Comparison of ENCODE assay signal across 8 cellular contexts in the genomic region with DNA sequence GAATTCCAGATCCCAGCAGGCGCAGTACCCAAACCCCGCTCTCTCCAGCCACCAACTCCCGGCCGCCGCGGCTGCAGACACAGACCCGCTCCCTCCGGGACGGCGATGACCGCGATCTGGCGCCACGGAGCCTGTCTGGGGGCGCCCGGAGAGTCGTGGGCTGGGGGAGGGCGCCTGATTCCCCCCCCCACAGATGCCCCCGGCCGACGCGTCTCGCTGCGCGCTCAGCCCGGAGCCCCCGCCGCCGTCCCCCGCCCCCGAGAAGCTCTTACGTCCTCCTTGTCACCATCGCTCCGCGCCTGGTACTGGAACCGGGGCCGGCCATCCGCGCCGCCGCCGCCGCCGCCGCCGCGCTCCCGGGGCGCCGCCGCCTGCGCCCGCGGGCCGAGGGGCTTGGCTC.
DNase-seq lines count a peak whose midpoint lies in the region; ATAC-seq and TF ChIP-seq lines count a peak whose summit lies in the region.
"Not testable (repeated sequence)": the region's sequence is repeated elsewhere in the genome, so short reads cannot be mapped to it uniquely, and the experiment has no call there.

No MANE protein-coding gene starts in this region.

- CTCF ChIA-PET in A673 (lab: Charles Lee); activated CD8-positive, alpha-beta T cell treated with anti-CD3 and anti-CD28 coated beads, Interleukin-2, amount 10 ng/mL, durations not matched to agents 7 days and 5 days (lab: Charles Lee): not testable (repeated sequence)

- in situ Hi-C loops in GM23248 (cut with MboI): not testable (repeated sequence)

- peaks cover 14% of the 10 kb centered on the region for H3K4me1 Mint-ChIP-seq in activated CD8-positive, alpha-beta T cell treated with anti-CD3 and anti-CD28 coated beads, Interleukin-2, amount 10 ng/mL, durations not matched to agents 7 days and 5 days (ENCODE audit: low read depth)
- peaks cover 11% of the 10 kb centered on the region for H3K4me1 Mint-ChIP-seq in nephron

- not testable (repeated sequence) for H3K79me2 ChIP-seq in GM23248 (ENCODE audit: insufficient read depth)

- H3K4me3 ChIP-seq in A673 (ENCODE audit: low read depth, low read length, poor library complexity, severe bottlenecking) (peak overlapping the region; percentile 40), heart right ventricle (peak overlapping the region in 7 of 10 donors; percentile 23 to 49 (median 34))
- H3K4me3 ChIP-seq in GM23248: not testable (repeated sequence)

- H3K36me3 Mint-ChIP-seq in activated CD8-positive, alpha-beta T cell treated with anti-CD3 and anti-CD28 coated beads, Interleukin-2, amount 10 ng/mL, durations not matched to agents 7 days and 5 days (ENCODE audit: low read depth); nephron (ENCODE audit: low read depth): not testable (repeated sequence)

- not testable (repeated sequence) for H3F3A ChIP-seq in GM23248 (ENCODE audit: insufficient read depth)

- H3K27me3 Mint-ChIP-seq in activated CD8-positive, alpha-beta T cell treated with anti-CD3 and anti-CD28 coated beads, Interleukin-2, amount 10 ng/mL, durations not matched to agents 7 days and 5 days (ENCODE audit: low read depth): peaks cover 31% of the 10 kb centered on the region
- H3K27me3 Mint-ChIP-seq in nephron (ENCODE audit: low read depth): peaks cover 55% of the 10 kb centered on the region

- H3K4me1 ChIP-seq in A673 (ENCODE audit: insufficient read depth, low read length, poor library complexity, severe bottlenecking); GM23248 (ENCODE audit: insufficient read depth): not testable (repeated sequence)
- H3K4me1 ChIP-seq in heart right ventricle: peaks cover 0 to 13% (median 6%) of the 10 kb centered on the region in 9 donors

- not testable (repeated sequence) for H3K27ac ChIP-seq in A673 (ENCODE audit: low read depth, low read length, poor library complexity, severe bottlenecking); GM23248; heart right ventricle

- TF ChIP-seq CTCF in A673 (conservative IDR thresholded peaks at IDR 0.05; ENCODE audit: low read depth, low read length); heart right ventricle (IDR thresholded peaks at IDR 0.05); nephron (IDR thresholded peaks at IDR 0.05; ENCODE audit: unreplicated experiment in 3 of 3): not testable (repeated sequence)

- ATAC-seq in activated CD8-positive, alpha-beta T cell treated with anti-CD3 and anti-CD28 coated beads, Interleukin-2, amount 10 ng/mL, durations not matched to agents 7 days and 5 days: peak; percentile 25
- ATAC-seq in heart right ventricle: peak in 2 of 8 donors; percentile 21 to 35

- H3K9ac ChIP-seq in GM23248: not testable (repeated sequence)

- POLR2A ChIA-PET in A673 (lab: Charles Lee; ENCODE audit: low non-redundant PET); activated CD8-positive, alpha-beta T cell treated with anti-CD3 and anti-CD28 coated beads, Interleukin-2, amount 10 ng/mL, durations not matched to agents 7 days and 5 days (lab: Charles Lee): not testable (repeated sequence)

- not testable (repeated sequence) for BruUV-seq in A673 (replicated peaks; lab: Mats Ljungman, UMichigan)

- H3K9me2 ChIP-seq in GM23248 (ENCODE audit: insufficient read depth): not testable (repeated sequence)

- H3K36me3 ChIP-seq in A673 (ENCODE audit: insufficient read depth, low read length, poor library complexity, severe bottlenecking); GM23248 (ENCODE audit: low read depth); heart right ventricle: not testable (repeated sequence)

- not testable (repeated sequence) for H3K4me3 Mint-ChIP-seq in activated CD8-positive, alpha-beta T cell treated with anti-CD3 and anti-CD28 coated beads, Interleukin-2, amount 10 ng/mL, durations not matched to agents 7 days and 5 days
- peak overlapping the region; percentile 76 to 80 (median 79) for H3K4me3 Mint-ChIP-seq in nephron

- H3K4me2 ChIP-seq in GM23248 (ENCODE audit: unreplicated experiment): not testable (repeated sequence)

- not testable (repeated sequence) for H3K9me3 Mint-ChIP-seq in activated CD8-positive, alpha-beta T cell treated with anti-CD3 and anti-CD28 coated beads, Interleukin-2, amount 10 ng/mL, durations not matched to agents 7 days and 5 days (ENCODE audit: insufficient read depth); nephron

- not testable (repeated sequence) for H2AFZ ChIP-seq in GM23248

- H4K20me1 ChIP-seq in GM23248 (ENCODE audit: insufficient read depth): not testable (repeated sequence)

- H3K27ac Mint-ChIP-seq in activated CD8-positive, alpha-beta T cell treated with anti-CD3 and anti-CD28 coated beads, Interleukin-2, amount 10 ng/mL, durations not matched to agents 7 days and 5 days; nephron: not testable (repeated sequence)

- H3K27me3 ChIP-seq in A673 (replicated peaks; ENCODE audit: insufficient read depth, low read depth, low read length, poor library complexity); GM23248 (replicated peaks; ENCODE audit: insufficient read depth): not testable (repeated sequence)
- H3K27me3 ChIP-seq in heart right ventricle: peaks cover 0 to 38% (median 19%) of the 10 kb centered on the region in 7 donors

- intact Hi-C loops in A673 (cut with micrococcal nuclease; ENCODE audit: unreplicated experiment) (loop anchor here (5.0 to 10.0 kb wide), 2 partner anchors 165 to 243 kb away; no protein-coding TSS in a partner anchor), heart right ventricle (cut with DNase I) (loop anchor here in 7 of 10 donors (5.0 to 10.0 kb wide), 2 partner anchors 163 to 165 kb away; no protein-coding TSS in a partner anchor)

- not testable (repeated sequence) for H3K9me3 ChIP-seq in A673 (ENCODE audit: low read depth, low read length, poor library complexity, severe bottlenecking); GM23248 (ENCODE audit: low read depth); heart right ventricle

- 0 to 4% methylated on average over 7 to 48 of the region's 55 CpGs for WGBS in GM23248 (ENCODE audit: low coverage in 1 of 2, low lambda C conversion rate in 2 of 2, missing lambda C conversion rate in 2 of 2), 2 experiments
- 1 to 2% methylated on average over 28 to 55 of the region's 55 CpGs for WGBS in heart right ventricle, 2 donors

- not testable (repeated sequence) for DNase-seq in A673 (ENCODE audit: low spot score); activated CD8-positive, alpha-beta T cell treated with anti-CD3 and anti-CD28 coated beads, Interleukin-2, amount 10 ng/mL, durations not matched to agents 7 days and 5 days; heart right ventricle
- DNase-seq in GM23248 (peak; percentile 3), NCI-H748 (lab: John Stamatoyannopoulos, UW; ENCODE audit: unreplicated experiment) (peak; percentile 37), cerebellar cortex (ENCODE audit: low spot score) (peak; percentile 34)
- DNase-seq in stimulated activated CD4-positive, alpha-beta T cell treated with anti-CD3 and anti-CD28 coated beads, Interleukin-15, amount 100 ng/mL, for 24 hours: peak; percentile 30
